In the genomic region with DNA sequence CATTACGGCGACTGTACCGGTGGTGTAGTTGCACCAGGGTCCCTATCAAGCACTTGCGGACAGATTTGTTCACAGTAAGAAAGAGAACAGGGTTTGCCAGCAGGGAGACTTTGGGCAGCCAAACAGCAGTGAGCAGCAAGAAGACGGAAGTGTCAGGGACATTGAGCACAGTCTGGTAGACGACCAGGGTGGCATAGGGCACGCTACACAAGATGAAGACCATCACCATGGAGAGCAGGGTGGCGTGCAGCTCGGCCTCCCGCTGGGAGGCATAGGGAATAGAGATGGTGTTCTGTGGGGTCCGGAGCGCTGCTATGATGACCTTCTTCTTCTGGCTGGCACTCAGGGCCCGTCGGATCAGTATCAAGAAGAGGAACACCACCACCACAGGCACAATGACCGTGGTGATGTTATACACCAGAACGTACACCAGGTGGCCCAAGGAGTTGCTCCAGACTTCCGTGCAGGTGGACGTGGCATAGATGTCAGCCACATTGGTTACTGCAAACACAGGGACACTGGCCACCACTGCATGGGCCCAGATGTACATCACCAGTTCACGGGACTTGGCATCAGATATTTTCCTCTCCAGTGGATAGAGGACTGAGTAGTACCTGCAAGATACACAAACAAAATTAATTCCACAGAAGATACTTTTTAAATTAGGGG, we compare ENCODE assay signal across 9 cellular contexts. TPM values are rescaled to one million over a fixed set of nuclear protein-coding genes. Genes with fewer than 3 reads are reported as not detected.
DNase-seq lines count a peak whose midpoint lies in the region; ATAC-seq and TF ChIP-seq lines count a peak whose summit lies in the region.
"Had no signal": no experiment of that assay in that cellular context is flagged by ENCODE, and none has a peak within 500 bp of the region (broad histone marks: within the 10 kb centered on the region; RNA-seq: fewer than 3 reads in every experiment).

No MANE protein-coding gene starts in this region.

- POLR2A ChIA-PET in Panc1 (lab: Charles Lee), result no interaction called here

- no peak for DNase-seq in activated CD8-positive, alpha-beta memory T cell treated with anti-CD3 and anti-CD28 coated beads, Interleukin-2, amount 10 ng/mL, durations not matched to agents 7 days and 5 days
- no peak for DNase-seq in activated CD8-positive, alpha-beta memory T cell treated with anti-CD3 and anti-CD28 coated beads for 24 hours
- DNase-seq in HFF-Myc (ENCODE audit: extremely low read depth, low read depth) (no peak), Panc1 (ENCODE audit: low read depth, low spot score) (no peak), germinal center (ENCODE audit: low spot score) (peak; percentile 47), spleen (no peak)
- DNase-seq in stimulated activated naive CD4-positive, alpha-beta T cell (lab: John Stamatoyannopoulos, UW), result no peak
- DNase-seq: naive B cell had no signal

- no TSS peak for BruUV-seq in Panc1 (replicated peaks; lab: Mats Ljungman, UMichigan)

- H3K4me3 ChIP-seq in HFF-Myc (replicated peaks; ENCODE audit: low read depth, low read length) (no peak overlapping the region), Panc1 (ENCODE audit: low read depth in 2 of 2, low read length in 2 of 2) (no peak overlapping the region), spleen (no peak overlapping the region)

- no peak for TF ChIP-seq POLR2A in spleen (IDR thresholded peaks at IDR 0.05)

- ATAC-seq in activated CD8-positive, alpha-beta memory T cell treated with anti-CD3 and anti-CD28 coated beads, Interleukin-2, amount 10 ng/mL, durations not matched to agents 7 days and 5 days, result peak; percentile 68
- ATAC-seq in Panc1 (peak; percentile 93), HG03025 (IDR thresholded peaks at IDR 0.05; ENCODE audit: low FRiP score, unreplicated experiment) (no peak)

- no peaks in the 10 kb centered on the region for H3K9me3 Mint-ChIP-seq in activated CD8-positive, alpha-beta memory T cell treated with anti-CD3 and anti-CD28 coated beads, Interleukin-2, amount 10 ng/mL, durations not matched to agents 7 days and 5 days (ENCODE audit: low read depth)
- H3K9me3 Mint-ChIP-seq: naive B cell had no signal

- in situ Hi-C loops in Panc1 (cut with HindIII; ENCODE audit: low pct_unique_long_range_greater_than_20kb, low sequenced_read_pairs), result no loop called here

- H3K27ac ChIP-seq in Panc1 (ENCODE audit: low read length), result no peak overlapping the region
- H3K27ac ChIP-seq in spleen, result no peak overlapping the region

- no peak overlapping the region for H3K4me3 Mint-ChIP-seq in activated CD8-positive, alpha-beta memory T cell treated with anti-CD3 and anti-CD28 coated beads, Interleukin-2, amount 10 ng/mL, durations not matched to agents 7 days and 5 days
- H3K4me3 Mint-ChIP-seq: naive B cell had no signal

- intact Hi-C loops in Panc1 (cut with micrococcal nuclease; ENCODE audit: unreplicated experiment) (loop anchor here (1.0 kb wide), 1 partner anchor 74 kb away; no protein-coding TSS in a partner anchor), spleen (cut with DNase I; ENCODE audit: low total_unique reads) (no loop called here)

- H3K27me3 Mint-ChIP-seq in activated CD8-positive, alpha-beta memory T cell treated with anti-CD3 and anti-CD28 coated beads, Interleukin-2, amount 10 ng/mL, durations not matched to agents 7 days and 5 days, result peaks cover 24% of the 10 kb centered on the region

- H3K9me3 ChIP-seq in Panc1 (ENCODE audit: control insufficient read depth, insufficient read depth, low read depth, low read length) (no peaks in the 10 kb centered on the region), spleen (no peaks in the 10 kb centered on the region)

- H3K27ac Mint-ChIP-seq in activated CD8-positive, alpha-beta memory T cell treated with anti-CD3 and anti-CD28 coated beads, Interleukin-2, amount 10 ng/mL, durations not matched to agents 7 days and 5 days, result no peak overlapping the region
- H3K27ac Mint-ChIP-seq: naive B cell had no signal

- H3K36me3 Mint-ChIP-seq in activated CD8-positive, alpha-beta memory T cell treated with anti-CD3 and anti-CD28 coated beads, Interleukin-2, amount 10 ng/mL, durations not matched to agents 7 days and 5 days, result no peaks in the 10 kb centered on the region
- H3K36me3 Mint-ChIP-seq: naive B cell had no signal

- WGBS in spleen, 5 donors, result 80 to 98% (median 84%) methylated on average over 13 to 19 of the region's 19 CpGs

- H3K4me1 ChIP-seq in Panc1 (ENCODE audit: control insufficient read depth, insufficient read depth, low read length), result no peaks in the 10 kb centered on the region
- H3K4me1 ChIP-seq in spleen, result peaks cover 0 to 4% (median 0%) of the 10 kb centered on the region in 6 donors

- H3K27me3 ChIP-seq in Panc1 (ENCODE audit: control insufficient read depth, insufficient read depth, low read length) (no peaks in the 10 kb centered on the region), spleen (replicated peaks in 1 of 7) (no peaks in the 10 kb centered on the region)

- peak; percentile 47 for TF ChIP-seq CTCF in HFF-Myc (IDR thresholded peaks at IDR 0.05; ENCODE audit: low read depth, low read length, missing control alignments)
- peak; percentile 74 for TF ChIP-seq CTCF in Panc1 (IDR thresholded peaks at IDR 0.05)
- peak in 4 of 11 experiments; percentile 15 to 22 (median 17) for TF ChIP-seq CTCF in spleen (IDR thresholded peaks at IDR 0.05 in 8 of 11, conservative IDR thresholded peaks at IDR 0.05 in 3 of 11)

- CTCF ChIA-PET in activated CD8-positive, alpha-beta memory T cell treated with anti-CD3 and anti-CD28 coated beads, Interleukin-2, amount 10 ng/mL, durations not matched to agents 7 days and 5 days (lab: Charles Lee), result no interaction called here
- CTCF ChIA-PET in Panc1 (lab: Charles Lee), result no interaction called here

- H3K4me1 Mint-ChIP-seq in activated CD8-positive, alpha-beta memory T cell treated with anti-CD3 and anti-CD28 coated beads, Interleukin-2, amount 10 ng/mL, durations not matched to agents 7 days and 5 days, result no peaks in the 10 kb centered on the region
- H3K4me1 Mint-ChIP-seq: naive B cell had no signal

- no peaks in the 10 kb centered on the region for H3K36me3 ChIP-seq in Panc1 (ENCODE audit: control insufficient read depth, insufficient read depth, low read length)
- H3K36me3 ChIP-seq in spleen, result no peaks in the 10 kb centered on the region

RNA-seq across cellular contexts. Expression of gene FSIP1, which starts 19.1 kb away (rescaled TPM):
- total RNA-seq in activated CD8-positive, alpha-beta memory T cell treated with anti-CD3 and anti-CD28 coated beads, Interleukin-2, amount 10 ng/mL, durations not matched to agents 7 days and 5 days, result under 1 TPM; 0.50 to 0.56 TPM
- total RNA-seq in Panc1 (2021; ENCODE audit: unreplicated experiment) (1.4 TPM), spleen (1 to 10 TPM in 1 of 7 donors, under 1 TPM in 6; 0.28 to 2.3 (median 0.63) TPM)
- polyA plus RNA-seq in Panc1 (2012; ENCODE audit: insufficient read length), result 0.96 TPM
- polyA plus RNA-seq in spleen, result under 1 TPM; 0.09 to 0.13 (median 0.12) TPM
